ENCODE assay signal across 8 cellular contexts in genomic region chrX:101550362-101550761, GRCh38. TPM values are rescaled to one million over a fixed set of nuclear protein-coding genes. Genes with fewer than 3 reads are reported as not detected.
DNase-seq lines count a peak whose midpoint lies in the region; TF ChIP-seq lines count a peak whose summit lies in the region.

ARMCX1 (plus strand) TSS chrX:101550547; CDS start chrX:101552931, 2,384 bp downstream.

- H3K36me3 Mint-ChIP-seq in activated CD4-positive, alpha-beta memory T cell treated with anti-CD3 and anti-CD28 coated beads, Interleukin-2, amount 10 ng/mL, durations not matched to agents 7 days and 5 days (ENCODE audit: low read depth): no peaks in the 10 kb centered on the region

- CTCF ChIA-PET in activated CD4-positive, alpha-beta memory T cell treated with anti-CD3 and anti-CD28 coated beads, Interleukin-2, amount 10 ng/mL, durations not matched to agents 7 days and 5 days (lab: Charles Lee): no interaction called here
- CTCF ChIA-PET in GM10248 (lab: Yijun Ruan, JAX): no interaction called here

- peak within 1 kb of the TSS; percentile 67 for H3K27ac ChIP-seq in esophagus (ENCODE audit: low read depth in 2 of 2, low read length in 1 of 2)

- no peaks in the 10 kb centered on the region for H3K9me3 ChIP-seq in esophagus (ENCODE audit: control insufficient read depth in 2 of 2, insufficient read depth in 1 of 2, low read depth in 1 of 2, low read length in 1 of 2)

- H3K4me3 ChIP-seq in esophagus (ENCODE audit: low read depth in 1 of 2, low read length in 2 of 2): peak within 1 kb of the TSS; percentile 51 to 61

- DNase-seq in Caki2 (ENCODE audit: low read depth) (peak; percentile 59), LHCN-M2 (ENCODE audit: low read depth) (peak; percentile 90), mesenteric fat pad (ENCODE audit: low spot score) (no peak), germinal center (ENCODE audit: low spot score) (no peak), GM10248 (ENCODE audit: extremely low spot score) (no peak)
- peak; percentile 21 for DNase-seq in activated CD4-positive, alpha-beta memory T cell treated with anti-CD3 and anti-CD28 coated beads, Interleukin-2, amount 10 ng/mL, durations not matched to agents 7 days and 5 days
- peak; percentile 13 for DNase-seq in stimulated activated CD8-positive, alpha-beta memory T cell treated with anti-CD3 and anti-CD28 coated beads, Interleukin-4, amount 100 ng/mL, for 24 hours (ENCODE audit: low read depth)

- no peaks in the 10 kb centered on the region for H3K27me3 ChIP-seq in esophagus (ENCODE audit: control insufficient read depth in 1 of 2, insufficient read depth in 2 of 2, low read length in 2 of 2)

- no peak within 1 kb of the TSS for H3K27ac Mint-ChIP-seq in activated CD4-positive, alpha-beta memory T cell treated with anti-CD3 and anti-CD28 coated beads, Interleukin-2, amount 10 ng/mL, durations not matched to agents 7 days and 5 days

- H3K36me3 ChIP-seq in esophagus (ENCODE audit: control insufficient read depth in 2 of 2, insufficient read depth in 2 of 2, low read length in 1 of 2): no peaks in the 10 kb centered on the region

- H3K4me1 Mint-ChIP-seq in activated CD4-positive, alpha-beta memory T cell treated with anti-CD3 and anti-CD28 coated beads, Interleukin-2, amount 10 ng/mL, durations not matched to agents 7 days and 5 days: peaks cover 9% of the 10 kb centered on the region

- 0 to 24% methylated on average over 20 of the region's 20 CpGs for WGBS in esophagus, 2 donors

- in situ Hi-C loops in Caki2 (cut with HindIII; ENCODE audit: low pct_unique_long_range_greater_than_20kb, low sequenced_read_pairs): no loop called here

- H3K4me1 ChIP-seq in esophagus (ENCODE audit: control insufficient read depth in 2 of 2, insufficient read depth in 2 of 2, low read length in 1 of 2): peaks cover 0 to 2% of the 10 kb centered on the region in 2 donors

- no peak for TF ChIP-seq CTCF in GM10248 (IDR thresholded peaks at IDR 0.05; ENCODE audit: control extremely low read depth, extremely low read depth, low read depth, missing control alignments)

- H3K27me3 Mint-ChIP-seq in activated CD4-positive, alpha-beta memory T cell treated with anti-CD3 and anti-CD28 coated beads, Interleukin-2, amount 10 ng/mL, durations not matched to agents 7 days and 5 days: peaks cover 12% of the 10 kb centered on the region

- no peaks in the 10 kb centered on the region for H3K9me3 Mint-ChIP-seq in activated CD4-positive, alpha-beta memory T cell treated with anti-CD3 and anti-CD28 coated beads, Interleukin-2, amount 10 ng/mL, durations not matched to agents 7 days and 5 days

- peak within 1 kb of the TSS; percentile 24 for H3K4me3 Mint-ChIP-seq in activated CD4-positive, alpha-beta memory T cell treated with anti-CD3 and anti-CD28 coated beads, Interleukin-2, amount 10 ng/mL, durations not matched to agents 7 days and 5 days

- POLR2A ChIA-PET in activated CD4-positive, alpha-beta memory T cell treated with anti-CD3 and anti-CD28 coated beads, Interleukin-2, amount 10 ng/mL, durations not matched to agents 7 days and 5 days (lab: Charles Lee): interaction anchor here (1.1 kb wide), 1 partner anchor 132 kb away, joined by 3 read pairs; no protein-coding TSS in a partner anchor
- POLR2A ChIA-PET in GM10248 (lab: Yijun Ruan, JAX): no interaction called here

RNA-seq across cellular contexts. Expression of gene ARMCX1, which starts in this region (rescaled TPM):
- 12.7 and 21.2 TPM in 2 replicates for total RNA-seq in Caki2 (2014; rRNA removed; shearing (Covaris generic); ENCODE audit: low replicate concordance)
- total RNA-seq in LHCN-M2 (2014; rRNA removed): 52.3 and 73.5 TPM in 2 replicates
- 41.7 TPM for polyA plus RNA-seq in LHCN-M2 (2012)
- total RNA-seq in activated CD4-positive, alpha-beta memory T cell treated with anti-CD3 and anti-CD28 coated beads, Interleukin-2, amount 10 ng/mL, durations not matched to agents 7 days and 5 days: under 1 TPM; 0.33 to 0.45 TPM
- polyA plus RNA-seq in esophagus: 1 to 10 TPM; 4.0 to 5.5 TPM
- 32.3 TPM for total RNA-seq in mesenteric fat pad

Comparison
In these comparisons a context has a peak if more than half of its experiments do, and no peak if none do; other contexts are left out.
1. Peak in DNase-seq in activated CD4-positive, alpha-beta memory T cell treated with anti-CD3 and anti-CD28 coated beads, Interleukin-2, amount 10 ng/mL, durations not matched to agents 7 days and 5 days; RNA of the gene not detected or under 1 TPM.
2. DNase-seq: peak in Caki2 (single experiment), LHCN-M2 (single experiment) and stimulated activated CD8-positive, alpha-beta memory T cell treated with anti-CD3 and anti-CD28 coated beads, Interleukin-4, amount 100 ng/mL, for 24 hours (single experiment); none in mesenteric fat pad (single experiment), germinal center (single experiment) and GM10248 (single experiment).